Comparison of ENCODE assay signal across 31 cellular contexts in genomic region chr4:144658015-144658567, GRCh38. TPM values are rescaled to one million over a fixed set of nuclear protein-coding genes. Genes with fewer than 3 reads are reported as not detected.
"Had no signal": no experiment of that assay in that cellular context is flagged by ENCODE, and none has a peak within 500 bp of the region (broad histone marks: within the 10 kb centered on the region; RNA-seq: fewer than 3 reads in every experiment).

No MANE protein-coding gene starts in this region.

- DNase-seq: activated CD4-positive, alpha-beta T cell treated with anti-CD3 and anti-CD28 coated beads for 48 hours; activated CD4-positive, alpha-beta T cell treated with anti-CD3 and anti-CD28 coated beads, Interleukin-2, amount 50 U/mL, for 1 hour; activated CD4-positive, alpha-beta T cell treated with anti-CD3 and anti-CD28 coated beads, Interleukin-2, amount 50 U/mL, for 48 hours; activated CD8-positive, alpha-beta memory T cell treated with anti-CD3 and anti-CD28 coated beads for 24 hours; activated CD8-positive, alpha-beta T cell treated with anti-CD3 and anti-CD28 coated beads for 36 hours; activated effector memory CD4-positive, alpha-beta T cell treated with anti-CD3 and anti-CD28 coated beads, Interleukin-2, amount 50 U/mL, for 16 hours; activated naive CD4-positive, alpha-beta T cell treated with anti-CD3 and anti-CD28 coated beads for 36 hours; activated naive CD8-positive, alpha-beta T cell treated with anti-CD3 and anti-CD28 coated beads for 36 hours; activated naive CD8-positive, alpha-beta T cell treated with anti-CD3 and anti-CD28 coated beads, Interleukin-2, amount 50 U/mL, for 24 hours; activated T-cell treated with anti-CD3 and anti-CD28 coated beads, Interleukin-2, amount 50 U/mL, for 1 hour; activated T-cell treated with anti-CD3 and anti-CD28 coated beads, Interleukin-2, amount 50 U/mL, for 48 hours; adrenal gland; amygdala; aorta; body of pancreas; colonic mucosa; effector CD8-positive, alpha-beta T cell; esophagus squamous epithelium; foreskin melanocyte; heart right ventricle; T-helper 2 cell had no signal

- FAIRE-seq: endometrium, endothelial cell of umbilical vein had no signal

- H3K27me3 ChIP-seq: body of pancreas, colonic mucosa, esophagus squamous epithelium, gastroesophageal sphincter, heart right ventricle, hepatocyte had no signal

- H3K36me3 ChIP-seq: adrenal gland, colonic mucosa, esophagus squamous epithelium, gastroesophageal sphincter, heart right ventricle had no signal

- H3K27ac ChIP-seq: adrenal gland, body of pancreas, colonic mucosa, epithelial cell of prostate, esophagus squamous epithelium, gastroesophageal sphincter, heart right ventricle, hepatocyte, VCaP had no signal

- H3K4me3 ChIP-seq: adrenal gland, body of pancreas, colonic mucosa, esophagus squamous epithelium, gastroesophageal sphincter, heart right ventricle, hepatocyte had no signal

- ATAC-seq: activated CD8-positive, alpha-beta T cell treated with anti-CD3 and anti-CD28 coated beads for 36 hours; activated naive CD8-positive, alpha-beta T cell treated with anti-CD3 and anti-CD28 coated beads, Interleukin-2, amount 50 U/mL, for 24 hours; body of pancreas; gastroesophageal sphincter; heart right ventricle; WTC11 had no signal

- H2AFZ ChIP-seq: hepatocyte had no signal

- H3K9me3 ChIP-seq: adrenal gland, body of pancreas, colonic mucosa, esophagus squamous epithelium, gastroesophageal sphincter, heart right ventricle had no signal

- H3K4me1 ChIP-seq: adrenal gland, body of pancreas, colonic mucosa, esophagus squamous epithelium, gastroesophageal sphincter, heart right ventricle had no signal

- H3K4me2 ChIP-seq: hepatocyte had no signal

RNA-seq across cellular contexts. Expression of gene HHIP, which starts 12.1 kb away (rescaled TPM):
- total RNA-seq: activated CD8-positive, alpha-beta T cell treated with anti-CD3 and anti-CD28 coated beads for 36 hours; activated naive CD4-positive, alpha-beta T cell treated with anti-CD3 and anti-CD28 coated beads for 36 hours; activated naive CD8-positive, alpha-beta T cell treated with anti-CD3 and anti-CD28 coated beads for 36 hours; activated T-helper 1 cell treated with anti-CD3 and anti-CD28 coated beads, Interleukin-12 subunit alpha, Interleukin-12 subunit beta, Interleukin-2, Interleukin-4 antibody, amounts not matched to agents 30 ng/mL and 10 ng/mL and 1 ng/mL, durations not matched to agents 14 hours and 24 hours and 36 hours; activated T-helper 2 cell treated with anti-CD3 and anti-CD28 coated beads, Interferon-gamma antibody, Interleukin-2, Interleukin-4, amounts not matched to agents 10 μg/mL and 5 μg/mL and 100 μg/mL, durations not matched to agents 14 hours and 24 hours and 36 hours; esophagus squamous epithelium had no signal
- polyA plus RNA-seq: esophagus had no signal
